38 cellular contexts compared by ENCODE assay signal in genomic region chr4:76473186-76473585, GRCh38. TPM values are rescaled to one million over a fixed set of nuclear protein-coding genes. Genes with fewer than 3 reads are reported as not detected.
"Had no signal": no experiment of that assay in that cellular context is flagged by ENCODE, and none has a peak within 500 bp of the region (broad histone marks: within the 10 kb centered on the region; RNA-seq: fewer than 3 reads in every experiment).

No MANE protein-coding gene starts in this region.

- H3K27ac ChIP-seq: KMS-11 had no signal

- H3K36me3 ChIP-seq: MG63 had no signal

- H3K9ac ChIP-seq: KMS-11 had no signal

- H3K27me3 ChIP-seq: MG63 had no signal

- DNase-seq: Karpas-422, Kasumi-1, MG63, MM.1S, MV-4-11, NCI-H1048, NCI-H1092, NCI-H1092 treated with DMSO at 0.1 percent for 48 hours, NCI-H1105, NCI-H1105 treated with DMSO at 0.1 percent for 48 hours, NCI-H1417, NCI-H1417 treated with DMSO at 0.1 percent for 48 hours, NCI-H1436, NCI-H1436 treated with DMSO at 0.1 percent for 48 hours, NCI-H146, NCI-H1694, NCI-H1694 treated with DMSO at 0.1 percent for 48 hours, NCI-H187, NCI-H187 treated with DMSO at 0.1 percent for 48 hours, NCI-H1930, NCI-H2029, NCI-H2029 treated with DMSO at 0.1 percent for 48 hours, NCI-H2081, NCI-H2081 treated with DMSO at 0.1 percent for 48 hours, NCI-H2107, NCI-H2171, NCI-H2171 treated with DMSO at 0.1 percent for 48 hours, NCI-H2227 treated with DMSO at 0.1 percent for 48 hours, NCI-H345, NCI-H446, NCI-H446 treated with DMSO at 0.1 percent for 48 hours, NCI-H510A, NCI-H510A treated with DMSO at 0.1 percent for 48 hours had no signal

- H3K9me3 ChIP-seq: MG63 had no signal

- H3K4me3 ChIP-seq: MG63 had no signal

RNA-seq across cellular contexts. Expression of gene CCDC158, which starts 52.2 kb away (rescaled TPM):
- total RNA-seq: LHCN-M2, M059J, MCF 10A, NCI-H460 had no signal
